8 cellular contexts compared by ENCODE assay signal in the genomic region with DNA sequence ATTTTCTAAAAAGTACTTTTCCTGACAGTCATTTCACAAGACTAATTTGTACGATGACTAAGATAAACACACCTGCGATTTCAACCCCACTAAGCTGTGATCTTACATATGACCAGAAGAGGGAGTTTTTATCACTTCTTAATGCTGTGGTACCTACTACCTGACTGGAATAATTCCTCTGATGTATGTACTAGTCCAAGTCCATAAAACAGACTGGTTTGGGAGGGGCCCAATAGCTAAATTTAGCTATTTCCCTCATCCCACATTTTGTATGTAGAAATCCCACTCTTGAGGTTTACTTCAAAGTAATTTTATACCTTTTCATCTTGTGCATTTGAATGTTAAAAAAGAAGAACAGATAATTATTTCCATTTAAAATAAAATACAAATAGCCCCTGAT. TPM values are rescaled to one million over a fixed set of nuclear protein-coding genes. Genes with fewer than 3 reads are reported as not detected.
DNase-seq lines count a peak whose midpoint lies in the region; ATAC-seq, FAIRE-seq and TF ChIP-seq lines count a peak whose summit lies in the region.

No MANE protein-coding gene starts in this region.

- SMC1A ChIA-PET in GM12878 (lab: Charles Lee; ENCODE audit: uncharacterized antibody, unreplicated experiment): interaction anchor here (0.7 to 5.0 kb wide), 17 partner anchors 10 to 523 kb away, joined by 3 to 29 read pairs (median 5); partner anchors contain the start of gene PSMD6

- FAIRE-seq in GM12878 (lab: Jason Lieb, UNC) (peak; percentile 65), HepG2 (lab: Jason Lieb, UNC) (peak; percentile 64)

- H3K79me2 ChIP-seq in GM12878 (ENCODE audit: control insufficient read depth, insufficient read depth, low read length): peaks cover 13% of the 10 kb centered on the region
- peaks cover 3% of the 10 kb centered on the region for H3K79me2 ChIP-seq in HepG2 (ENCODE audit: insufficient read depth, low read length)

- peaks cover 16% of the 10 kb centered on the region for H3K4me1 ChIP-seq in GM12878 (ENCODE audit: control insufficient read depth, insufficient read depth, low read length)
- H3K4me1 ChIP-seq in HepG2 (ENCODE audit: insufficient read depth, low read length): peaks cover 11% of the 10 kb centered on the region

- TF ChIP-seq CTCF in AG09319 (IDR thresholded peaks at IDR 0.05; ENCODE audit: low read depth, low read length) (peak; percentile 52), GM13977 (IDR thresholded peaks at IDR 0.05; ENCODE audit: extremely low read depth, insufficient read depth, missing control alignments) (peak; percentile 63), GM12878 (IDR thresholded peaks at IDR 0.05 in 2 of 3, conservative IDR thresholded peaks at IDR 0.05 in 1 of 3; ENCODE audit: control insufficient read depth in 2 of 3, extremely low read depth in 1 of 3, insufficient read depth in 1 of 3, low read depth in 3 of 3, low read length in 3 of 3) (peak; percentile 60 to 63 (median 62); a peak in 5 of 6 replicates), HepG2 (CRISPR knock-in tag; IDR thresholded peaks at IDR 0.05) (peak; percentile 69)

- TF ChIP-seq POLR2A in GM12878 (IDR thresholded peaks at IDR 0.05; ENCODE audit: low read depth, low read length) (no peak), HepG2 (IDR thresholded peaks at IDR 0.05; ENCODE audit: insufficient read depth in 1 of 2, low read depth in 2 of 2, low read length in 2 of 2) (no peak)

- BruUV-seq in GM12878 (replicated peaks; lab: Mats Ljungman, UMichigan): no TSS peak
- BruUV-seq in HepG2 (replicated peaks; lab: Mats Ljungman, UMichigan): no TSS peak

- H2AFZ ChIP-seq in GM12878 (ENCODE audit: control insufficient read depth, low read depth, low read length): no peak overlapping the region
- H2AFZ ChIP-seq in HepG2 (ENCODE audit: low read length): no peak overlapping the region

- ATAC-seq in HG02759 (IDR thresholded peaks at IDR 0.05; ENCODE audit: unreplicated experiment) (peak; percentile 71), GM12878 (peak; percentile 80), HepG2 (peak; percentile 88)

- no peak overlapping the region for H3K4me2 ChIP-seq in GM12878 (ENCODE audit: control insufficient read depth, insufficient read depth)
- no peak overlapping the region for H3K4me2 ChIP-seq in HepG2 (ENCODE audit: low read depth, low read length)

- POLR2A ChIA-PET in GM12878 (lab: Charles Lee) (interaction anchor here (0.5 kb wide), 1 partner anchor 31 kb away, joined by 3 read pairs; no protein-coding TSS in a partner anchor), HepG2 (lab: Yijun Ruan, JAX) (interaction anchor here (0.9 kb wide), 1 partner anchor 50 kb away, joined by 3 read pairs; the partner anchor contains the start of gene SCAANT1)

- H3K9ac ChIP-seq in GM12878 (ENCODE audit: control insufficient read depth, insufficient read depth, low read length) (no peak overlapping the region), HepG2 (ENCODE audit: insufficient read depth, low read depth, low read length) (no peak overlapping the region)

- H3K27ac ChIP-seq in GM12878 (ENCODE audit: control insufficient read depth, insufficient read depth): no peak overlapping the region
- H3K27ac ChIP-seq in HepG2 (ENCODE audit: extremely low read length, insufficient read depth, low read length): no peak overlapping the region

- peak; percentile 52 for TF ChIP-seq RAD21 in GM12878 (IDR thresholded peaks at IDR 0.05; ENCODE audit: insufficient read depth, low read depth, low read length)
- peak; percentile 38; the same call in 1 of the 2 replicates for TF ChIP-seq RAD21 in HepG2 (CRISPR knock-in tag; IDR thresholded peaks at IDR 0.05)

- H3K36me3 ChIP-seq in GM12878 (ENCODE audit: control insufficient read depth in 2 of 2, insufficient read depth in 2 of 2, low read length in 1 of 2): peaks cover 0 to under 1% of the 10 kb centered on the region in 2 experiments; a peak in 1 of 4 replicates
- H3K36me3 ChIP-seq in HepG2 (replicated peaks in 1 of 2; ENCODE audit: control insufficient read depth in 1 of 2, insufficient read depth in 2 of 2, low read length in 2 of 2): no peaks in the 10 kb centered on the region

- H3K27me3 ChIP-seq in GM12878 (replicated peaks in 1 of 2; ENCODE audit: control insufficient read depth in 2 of 2, insufficient read depth in 2 of 2, low read length in 1 of 2): no peaks in the 10 kb centered on the region
- H3K27me3 ChIP-seq in HepG2 (ENCODE audit: control insufficient read depth in 1 of 2, insufficient read depth in 2 of 2, low read length in 2 of 2): no peaks in the 10 kb centered on the region

- no peak overlapping the region for H3K4me3 ChIP-seq in GM12878
- no peak overlapping the region for H3K4me3 ChIP-seq in HepG2 (replicated peaks in 1 of 3; ENCODE audit: insufficient read depth in 1 of 3, low read depth in 2 of 3, low read length in 3 of 3)

- no peaks in the 10 kb centered on the region for H4K20me1 ChIP-seq in GM12878 (ENCODE audit: control insufficient read depth, insufficient read depth)
- H4K20me1 ChIP-seq in HepG2 (ENCODE audit: insufficient read depth, low read length): no peaks in the 10 kb centered on the region

- in situ Hi-C loops in GM13977 (cut with MboI; ENCODE audit: low pct_unique_long_range_greater_than_20kb, low sequenced_read_pairs, unreplicated experiment): no loop called here
- in situ Hi-C loops in GM12878 (cut with MboI): no loop called here
- in situ Hi-C loops in HepG2 (cut with HindIII; ENCODE audit: extremely low pct_ligation_motif_present, low pct_unique_long_range_greater_than_20kb): loop anchor here (5.0 kb wide), 1 partner anchor 35 kb away; no protein-coding TSS in a partner anchor

- CTCF ChIA-PET in GM12878 (lab: Yijun Ruan, JAX) (interaction anchor here (0.7 to 12.2 kb wide), 32 partner anchors 9 to 522 kb away, joined by 3 to 154 read pairs (median 4); partner anchors contain the start of gene PSMD6), HepG2 (lab: Yijun Ruan, JAX; ENCODE audit: low intra/inter-chr PET ratio, low total read pairs) (interaction anchor here (3.8 kb wide), 1 partner anchor 31 kb away, joined by 35 read pairs; no protein-coding TSS in a partner anchor)

- H3K9me3 ChIP-seq in GM12878 (replicated peaks; ENCODE audit: control insufficient read depth, insufficient read depth, low read length) (no peaks in the 10 kb centered on the region), HepG2 (ENCODE audit: low read length) (no peaks in the 10 kb centered on the region)

- 21% methylated on average over 2 of the region's 2 CpGs for WGBS in GM12878 (ENCODE audit: insufficient coverage, insufficient replicate concordance, low lambda C conversion rate, missing lambda C conversion rate)
- 32% methylated on average over 2 of the region's 2 CpGs for whole genome bisulfite sequencing in HepG2 (ENCODE audit: low lambda C conversion rate)

- intact Hi-C loops in GM12878 (cut with micrococcal nuclease; ENCODE audit: unreplicated experiment) (loop anchor here (5.0 kb wide), 1 partner anchor 50 kb away; the partner anchor contains the start of gene SCAANT1), HepG2 (cut with micrococcal nuclease; ENCODE audit: unreplicated experiment) (loop anchor here (1.0 to 5.0 kb wide), 3 partner anchors 31 to 60 kb away; partner anchors contain the start of genes PSMD6 and SCAANT1)

- TF ChIP-seq EP300 in GM12878 (IDR thresholded peaks at IDR 0.05; ENCODE audit: borderline replicate concordance in 1 of 2, control insufficient read depth in 1 of 2, low read depth in 2 of 2, low read length in 2 of 2) (no peak), HepG2 (IDR thresholded peaks at IDR 0.05; ENCODE audit: low read depth in 2 of 2, low read length in 2 of 2) (no peak), HepG2 (CRISPR knock-in tag; IDR thresholded peaks at IDR 0.05; ENCODE audit: borderline replicate concordance) (no peak)

- RAD21 ChIA-PET in GM12878 (lab: Charles Lee; ENCODE audit: unreplicated experiment): interaction anchor here (0.7 to 2.1 kb wide), 8 partner anchors 10 to 47 kb away, joined by 3 to 6 read pairs (median 3); no protein-coding TSS in a partner anchor

- DNase-seq in AG09319 (ENCODE audit: extremely low read depth, low read depth): no peak
- peak; percentile 26 for DNase-seq in GM13977 (ENCODE audit: low spot score)
- peak; percentile 41 for DNase-seq in NCI-H146 (lab: John Stamatoyannopoulos, UW)
- no peak for DNase-seq in GM12878 (ENCODE audit: low read depth, low spot score)
- DNase-seq in HepG2 (ENCODE audit: low spot score): peak; percentile 52
- DNase-seq in OCI-M2 (lab: John Stamatoyannopoulos, UW; ENCODE audit: unreplicated experiment): no peak
- DNase-seq in UCSD-AML1 (lab: John Stamatoyannopoulos, UW; ENCODE audit: unreplicated experiment): no peak

RNA-seq across cellular contexts. Expression of gene SCAANT1, which starts 49.7 kb away (rescaled TPM):
- not detected in 2 replicates for total RNA-seq in GM12878 (2013; cell fraction: nucleolus; rRNA removed)
- total RNA-seq in GM12878 (2014; rRNA removed) (2.1 TPM in 1 of 2 replicates, not detected in the other), GM12878 (2014; rRNA removed; fragmentation: Illumina TruSeq; extraction: Trizol) (2.4 TPM in 1 of 2 replicates, not detected in the other), GM12878 (2021) (1.5 and 1.7 TPM in 2 replicates), HepG2 (2016; rRNA removed; fragmentation: Illumina TruSeq; extraction: Trizol) (not detected in 2 replicates)
- polyA plus RNA-seq in GM12878 (2011; ENCODE audit: low read depth): not detected
- polyA plus RNA-seq in GM12878 (2011; rRNA removed) (1.7 TPM in 1 of 2 replicates, not detected in the other), GM12878 (2014; fragmentation: Illumina TruSeq; extraction: Trizol) (not detected in 2 replicates), GM12878 (2014; fragmentation: Nextera tagmentation; extraction: Ambion mirVana) (under 1 TPM in 1 of 2 experiments, not detected in 1; 0.60 TPM), GM12878 (2014; rRNA removed) (not detected in 2 replicates), GM12878 (2016; fragmentation: Nextera tagmentation; extraction: Ambion mirVana) (under 1 TPM; 0.95 TPM), HepG2 (2011; rRNA removed) (not detected in 2 replicates)
- not detected in 2 replicates for polyA plus RNA-seq in GM12878 (2011; cell fraction: cytosol; rRNA removed)
- not detected in 2 replicates for polyA plus RNA-seq in GM12878 (2011; cell fraction: nucleus; rRNA removed)
- 3.2 TPM in 1 of 2 replicates, not detected in the other for polyA plus RNA-seq in GM12878 (2012)
- not detected in 2 replicates for polyA minus RNA-seq in GM12878 (2011; rRNA and poly(A)+ RNA removed)
- polyA minus RNA-seq in GM12878 (2011; cell fraction: cytosol; rRNA and poly(A)+ RNA removed): not detected in 2 replicates
- polyA minus RNA-seq in GM12878 (2011; cell fraction: nucleus; rRNA and poly(A)+ RNA removed): not detected in 2 replicates
- total RNA-seq in HepG2 (2016; cell fraction: cytosol; rRNA removed; fragmentation: Illumina TruSeq; extraction: Trizol; ENCODE audit: low read depth): 3.1 TPM in 1 of 2 replicates, not detected in the other
- 1.8 TPM in 1 of 2 replicates, not detected in the other for total RNA-seq in HepG2 (2016; cell fraction: insoluble cytoplasmic fraction; rRNA removed; fragmentation: Illumina TruSeq; extraction: Trizol)
- total RNA-seq in HepG2 (2016; cell fraction: membrane; rRNA removed; fragmentation: Illumina TruSeq; extraction: Trizol): not detected in 2 replicates
- 3.8 TPM in 1 of 2 replicates, not detected in the other for total RNA-seq in HepG2 (2016; cell fraction: nucleus; rRNA removed; fragmentation: Illumina TruSeq; extraction: Trizol)
- polyA plus RNA-seq in HepG2 (2011; cell fraction: cytosol; rRNA removed): not detected in 2 replicates
- not detected in 2 replicates for polyA plus RNA-seq in HepG2 (2011; cell fraction: nucleus; rRNA removed)
- polyA plus RNA-seq in HepG2 (2012): 2.0 TPM in 1 of 2 replicates, not detected in the other
- polyA plus RNA-seq in HepG2 (2016; cell fraction: cytosol; fragmentation: Illumina TruSeq; extraction: Trizol; ENCODE audit: low read depth): 1.5 TPM in 2 replicates
- polyA plus RNA-seq in HepG2 (2016; cell fraction: insoluble cytoplasmic fraction; fragmentation: Illumina TruSeq; extraction: Trizol; ENCODE audit: low read depth): not detected in 2 replicates
- polyA plus RNA-seq in HepG2 (2016; cell fraction: membrane; fragmentation: Illumina TruSeq; extraction: Trizol; ENCODE audit: low read depth): 1.5 TPM in 1 of 2 replicates, not detected in the other
- not detected in 2 replicates for polyA plus RNA-seq in HepG2 (2016; cell fraction: nucleus; fragmentation: Illumina TruSeq; extraction: Trizol; ENCODE audit: insufficient read depth, low read depth)
- polyA minus RNA-seq in HepG2 (2011; rRNA and poly(A)+ RNA removed; ENCODE audit: low replicate concordance): not detected in 2 replicates
- polyA minus RNA-seq in HepG2 (2011; cell fraction: cytosol; rRNA and poly(A)+ RNA removed): not detected in 2 replicates
- 4.4 and 7.8 TPM in 2 replicates for polyA minus RNA-seq in HepG2 (2011; cell fraction: nucleus; rRNA and poly(A)+ RNA removed)

Comparison
In these comparisons a context has a peak if more than half of its experiments do, and no peak if none do; other contexts are left out.
1. DNase-seq: peak in GM13977 (single experiment), NCI-H146 (single experiment) and HepG2 (single experiment); none in AG09319 (single experiment), GM12878 (single experiment), OCI-M2 (single experiment) and UCSD-AML1 (single experiment).
2. Peak in every context shown above with its lines, with median percentiles within 50 percentile points of each other: CTCF ChIP-seq and ATAC-seq.